Comparison of ENCODE assay signal across 8 cellular contexts in the genomic region with DNA sequence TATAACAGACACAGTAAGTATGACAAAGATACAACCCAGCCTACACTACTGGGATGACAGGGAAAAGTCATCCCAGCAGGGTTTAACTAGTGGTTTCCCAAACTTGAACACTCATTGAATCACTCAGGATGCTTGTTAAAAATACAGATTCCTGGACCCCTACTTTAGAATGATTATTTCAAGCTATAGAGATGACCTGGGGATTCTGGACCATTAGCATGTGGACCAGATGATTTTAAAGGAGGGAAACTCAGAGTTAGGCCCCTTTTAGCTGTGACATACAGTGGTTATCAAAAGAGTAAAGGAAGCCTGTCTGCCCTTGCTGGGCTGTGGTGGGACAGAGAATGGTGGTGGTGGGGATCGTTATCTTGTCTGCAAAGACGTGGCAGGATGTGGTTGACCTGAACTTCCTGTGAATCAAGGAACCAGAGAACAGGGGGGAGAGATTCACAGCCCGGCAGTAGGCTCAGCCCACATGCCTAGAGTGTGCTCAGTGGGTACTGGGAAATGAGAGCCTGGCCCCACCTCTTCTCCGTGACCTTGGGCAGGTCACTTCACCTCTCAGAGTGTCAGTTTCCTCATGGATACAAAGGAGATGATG.
DNase-seq lines count a peak whose midpoint lies in the region; ATAC-seq, FAIRE-seq and TF ChIP-seq lines count a peak whose summit lies in the region.

No MANE protein-coding gene starts in this region.

- no peaks in the 10 kb centered on the region for H3K27me3 Mint-ChIP-seq in Caco-2 (ENCODE audit: insufficient read depth, unreplicated experiment)

- DNase-seq in GM19239 (ENCODE audit: insufficient read length, low spot score) (peak; percentile 39), NOMO-1 treated with DMSO at 0.1 percent for 48 hours (lab: John Stamatoyannopoulos, UW; ENCODE audit: unreplicated experiment) (peak; percentile 95), heart left ventricle (peak in 4 of 5 donors; percentile 16 to 44 (median 38)), Caco-2 (no peak)
- DNase-seq in activated CD8-positive, alpha-beta memory T cell treated with anti-CD3 and anti-CD28 coated beads, Interleukin-2, amount 50 U/mL, for 4 hours, result peak; percentile 82
- DNase-seq in stimulated activated CD8-positive, alpha-beta memory T cell treated with anti-CD3 and anti-CD28 coated beads, Interleukin-2, amount 100 ng/mL, for 1 hour (ENCODE audit: low read depth in 2 of 2), result peak; percentile 66 to 75

- H3K27me3 ChIP-seq in heart left ventricle, result peaks cover 0 to 8% (median 0%) of the 10 kb centered on the region in 9 donors
- no peaks in the 10 kb centered on the region for H3K27me3 ChIP-seq in Caco-2 (replicated peaks; ENCODE audit: control insufficient read depth, insufficient read depth, low read length)

- TF ChIP-seq CTCF in heart left ventricle (IDR thresholded peaks at IDR 0.05) (no peak), Caco-2 (IDR thresholded peaks at IDR 0.05; ENCODE audit: insufficient read depth in 1 of 2, low read depth in 1 of 2, low read length in 1 of 2, severe bottlenecking in 1 of 2, unreplicated experiment in 1 of 2) (no peak)

- no peak overlapping the region for H3K27ac Mint-ChIP-seq in Caco-2 (ENCODE audit: unreplicated experiment)

- H3K4me1 Mint-ChIP-seq in Caco-2 (ENCODE audit: low read depth, unreplicated experiment), result peaks cover 16% of the 10 kb centered on the region

- H3K36me3 Mint-ChIP-seq in Caco-2 (ENCODE audit: insufficient read depth, unreplicated experiment), result no peaks in the 10 kb centered on the region

- intact Hi-C loops in heart left ventricle (cut with DNase I) (loop anchor here in 1 of 10 donors (10.0 kb wide), 2 partner anchors 64 to 126 kb away; no protein-coding TSS in a partner anchor), Caco-2 (cut with micrococcal nuclease; ENCODE audit: unreplicated experiment) (no loop called here)

- no peak overlapping the region for H3K4me3 Mint-ChIP-seq in Caco-2 (ENCODE audit: unreplicated experiment)

- peaks cover 11% of the 10 kb centered on the region for H3K9me3 Mint-ChIP-seq in Caco-2 (ENCODE audit: unreplicated experiment)

- H3K36me3 ChIP-seq in heart left ventricle (no peaks in the 10 kb centered on the region), Caco-2 (ENCODE audit: control insufficient read depth, insufficient read depth, low read length) (no peaks in the 10 kb centered on the region)

- H3K4me3 ChIP-seq in heart left ventricle (no peak overlapping the region), Caco-2 (ENCODE audit: low read depth, low read length) (no peak overlapping the region)

- H3K27ac ChIP-seq in heart left ventricle, result peak overlapping the region in 1 of 12 donors; percentile 85

- ATAC-seq in heart left ventricle, result peak in 3 of 4 donors; percentile 45 to 69 (median 54)
- no peak for ATAC-seq in GM21529 (IDR thresholded peaks at IDR 0.05; ENCODE audit: unreplicated experiment)
- no peak for ATAC-seq in GM19463 (IDR thresholded peaks at IDR 0.05; ENCODE audit: unreplicated experiment)

- no TSS peak for BruUV-seq in Caco-2 (replicated peaks; lab: Mats Ljungman, UMichigan)

- no peaks in the 10 kb centered on the region for H3K9me3 ChIP-seq in heart left ventricle
- H3K9me3 ChIP-seq in Caco-2, result no peaks in the 10 kb centered on the region

- CTCF ChIA-PET in Caco-2 (lab: Charles Lee), result no interaction called here

- no peak for TF ChIP-seq POLR2A in heart left ventricle (IDR thresholded peaks at IDR 0.05)

- FAIRE-seq in GM19239 (lab: Jason Lieb, UNC), result peak; percentile 78

- WGBS in heart left ventricle, 4 donors, result 63 to 68% (median 66%) methylated on average over 4 of the region's 4 CpGs

- POLR2A ChIA-PET in Caco-2 (lab: Charles Lee), result no interaction called here

- peaks cover 0 to 73% (median 0%) of the 10 kb centered on the region in 12 donors for H3K4me1 ChIP-seq in heart left ventricle
- 0 out of 2 replicates have a peak, but pooled peaks cover 7% of the 10 kb centered on the region for H3K4me1 ChIP-seq in Caco-2

Comparison
In these comparisons a context has a peak if more than half of its experiments do, and no peak if none do; other contexts are left out.
1. DNase-seq: peak in GM19239 (single experiment), NOMO-1 treated with DMSO at 0.1 percent for 48 hours (single experiment), activated CD8-positive, alpha-beta memory T cell treated with anti-CD3 and anti-CD28 coated beads, Interleukin-2, amount 50 U/mL, for 4 hours (single experiment), heart left ventricle (4 of 5) and stimulated activated CD8-positive, alpha-beta memory T cell treated with anti-CD3 and anti-CD28 coated beads, Interleukin-2, amount 100 ng/mL, for 1 hour (2 of 2); none in Caco-2 (0 of 2).
2. ATAC-seq: peak in heart left ventricle (3 of 4); none in GM21529 (single experiment) and GM19463 (single experiment).